ENCODE assay signal across 1 cellular context in the genomic region with DNA sequence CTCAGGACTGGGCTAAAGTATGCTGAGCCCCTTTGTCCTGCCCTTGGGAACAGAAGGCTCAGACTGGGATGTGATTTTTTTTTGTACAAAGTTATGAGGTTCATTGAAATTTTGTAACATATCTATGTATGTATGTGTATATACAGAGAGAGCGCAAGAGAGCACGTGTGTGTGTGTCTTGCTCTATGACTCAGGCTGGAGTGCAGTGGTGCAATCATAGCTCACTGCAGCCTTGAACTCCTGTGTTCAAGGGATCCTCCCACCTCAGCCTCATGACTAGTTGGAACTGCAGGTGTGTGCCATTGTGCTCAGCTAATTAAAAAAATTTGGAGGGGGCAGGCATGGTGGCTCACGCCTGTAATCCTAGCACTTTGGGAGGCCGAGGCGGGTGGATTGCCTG.
TF ChIP-seq lines count a peak whose summit lies in the region.

No MANE protein-coding gene starts in this region.

TF ChIP-seq in HepG2, 621 proteins besides CTCF, POLR2A, EP300 and RAD21 (continued from another document):
- TF ChIP-seq, protein P1, sequence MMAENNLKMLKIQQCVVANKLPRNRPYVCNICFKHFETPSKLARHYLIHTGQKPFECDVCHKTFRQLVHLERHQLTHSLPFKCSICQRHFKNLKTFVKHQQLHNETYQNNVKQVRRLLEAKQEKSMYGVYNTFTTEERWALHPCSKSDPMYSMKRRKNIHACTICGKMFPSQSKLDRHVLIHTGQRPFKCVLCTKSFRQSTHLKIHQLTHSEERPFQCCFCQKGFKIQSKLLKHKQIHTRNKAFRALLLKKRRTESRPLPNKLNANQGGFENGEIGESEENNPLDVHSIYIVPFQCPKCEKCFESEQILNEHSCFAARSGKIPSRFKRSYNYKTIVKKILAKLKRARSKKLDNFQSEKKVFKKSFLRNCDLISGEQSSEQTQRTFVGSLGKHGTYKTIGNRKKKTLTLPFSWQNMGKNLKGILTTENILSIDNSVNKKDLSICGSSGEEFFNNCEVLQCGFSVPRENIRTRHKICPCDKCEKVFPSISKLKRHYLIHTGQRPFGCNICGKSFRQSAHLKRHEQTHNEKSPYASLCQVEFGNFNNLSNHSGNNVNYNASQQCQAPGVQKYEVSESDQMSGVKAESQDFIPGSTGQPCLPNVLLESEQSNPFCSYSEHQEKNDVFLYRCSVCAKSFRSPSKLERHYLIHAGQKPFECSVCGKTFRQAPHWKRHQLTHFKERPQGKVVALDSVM (CRISPR knock-in tag; IDR thresholded peaks at IDR 0.05): 0 out of 2 replicates have a peak, but pooled peaks have one; percentile 16
- no peak for TF ChIP-seq ZNF24 (IDR thresholded peaks at IDR 0.05)
